In genomic region chr12:107912421-107913004, GRCh38 we compare ENCODE assay signal across 8 cellular contexts.
DNase-seq lines count a peak whose midpoint lies in the region; FAIRE-seq and TF ChIP-seq lines count a peak whose summit lies in the region.

No MANE protein-coding gene starts in this region.

- TF ChIP-seq POLR2A in ovary (IDR thresholded peaks at IDR 0.05) = no peak

- TF ChIP-seq CTCF in 22Rv1 (IDR thresholded peaks at IDR 0.05) (peak; percentile 96), HL-60 (IDR thresholded peaks at IDR 0.05; ENCODE audit: insufficient read depth, low read length) (peak; percentile 84), brain microvascular endothelial cell (IDR thresholded peaks at IDR 0.05; ENCODE audit: low read depth, low read length, missing control alignments) (peak; percentile 73), kidney (IDR thresholded peaks at IDR 0.05; ENCODE audit: borderline replicate concordance, extremely low read depth, insufficient read depth) (peak; percentile 42), ovary (IDR thresholded peaks at IDR 0.05) (no peak)

- H3K4me1 ChIP-seq in kidney (ENCODE audit: control insufficient read depth in 1 of 2, insufficient read depth in 1 of 2, low read depth in 1 of 2, low read length in 2 of 2) (peaks cover 0 to 3% of the 10 kb centered on the region in 2 donors), ovary (ENCODE audit: insufficient read depth) (no peaks in the 10 kb centered on the region)

- FAIRE-seq in GM18507 (lab: Jason Lieb, UNC) (peak; percentile 5), kidney (lab: Jason Lieb, UNC) (no peak)

- H3K27ac ChIP-seq in 22Rv1 (no peak overlapping the region), HL-60 (replicated peaks) (no peak overlapping the region), brain microvascular endothelial cell (no peak overlapping the region), kidney (ENCODE audit: low read depth in 2 of 2, low read length in 2 of 2) (peak overlapping the region in 1 of 2 donors; percentile 63), ovary (no peak overlapping the region)

- intact Hi-C loops in kidney (cut with DNase I) = no loop called here
- intact Hi-C loops in ovary (cut with DNase I) = no loop called here

- DNase-seq in GM18507 (ENCODE audit: extremely low spot score, insufficient read length, low read depth) (no peak), HL-60 (ENCODE audit: low read depth in 1 of 2, low spot score in 1 of 2) (peak in 1 of 2 experiments; percentile 71), UCSD-AML1 (lab: John Stamatoyannopoulos, UW; ENCODE audit: unreplicated experiment) (peak; percentile 65), brain microvascular endothelial cell (no peak), kidney (no peak), ovary (no peak)
- peak; percentile 17 to 65 (median 28) for DNase-seq in stimulated activated CD4-positive, alpha-beta T cell treated with anti-CD3 and anti-CD28 coated beads, TNF-alpha, amount 100 ng/mL, for 24 hours (ENCODE audit: low read depth in 3 of 3)

- H3K4me3 ChIP-seq in HL-60 (replicated peaks; ENCODE audit: insufficient read depth, low read length) (peak overlapping the region; percentile 13), brain microvascular endothelial cell (ENCODE audit: low read depth, low read length) (no peak overlapping the region), kidney (ENCODE audit: low read length in 2 of 2) (peak overlapping the region in 1 of 2 donors; percentile 46), ovary (no peak overlapping the region)

- H3K9me3 ChIP-seq in kidney (ENCODE audit: control insufficient read depth in 1 of 2, low read length in 2 of 2) (no peaks in the 10 kb centered on the region), ovary (no peaks in the 10 kb centered on the region)

- TF ChIP-seq EP300 in ovary (IDR thresholded peaks at IDR 0.05) = no peak

- in situ Hi-C loops in brain microvascular endothelial cell (cut with HindIII; ENCODE audit: low pct_ligation_motif_present, low sequenced_read_pairs) = no loop called here

- WGBS in ovary, 3 donors = 3 to 5% (median 3%) methylated on average over 22 of the region's 22 CpGs

- H3K36me3 ChIP-seq in brain microvascular endothelial cell (replicated peaks) = no peaks in the 10 kb centered on the region
- no peaks in the 10 kb centered on the region for H3K36me3 ChIP-seq in kidney (ENCODE audit: control insufficient read depth in 1 of 2, insufficient read depth in 2 of 2, low read length in 2 of 2)
- no peaks in the 10 kb centered on the region for H3K36me3 ChIP-seq in ovary

- peaks cover 9% of the 10 kb centered on the region for H3K27me3 ChIP-seq in HL-60 (ENCODE audit: insufficient read depth, poor library complexity, severe bottlenecking)
- no peaks in the 10 kb centered on the region for H3K27me3 ChIP-seq in brain microvascular endothelial cell (replicated peaks)
- H3K27me3 ChIP-seq in ovary = no peaks in the 10 kb centered on the region

- H3K9ac ChIP-seq in kidney (ENCODE audit: low read length in 2 of 2) = no peak overlapping the region

Comparison
In these comparisons a context has a peak if more than half of its experiments do, and no peak if none do; other contexts are left out.
1. CTCF ChIP-seq: peak in 22Rv1 (single experiment), HL-60 (single experiment), brain microvascular endothelial cell (single experiment) and kidney (single experiment); none in ovary (0 of 3).
2. DNase-seq: peak in UCSD-AML1 (single experiment) and stimulated activated CD4-positive, alpha-beta T cell treated with anti-CD3 and anti-CD28 coated beads, TNF-alpha, amount 100 ng/mL, for 24 hours (3 of 3); none in GM18507 (single experiment), brain microvascular endothelial cell (single experiment), kidney (single experiment) and ovary (0 of 5).